In the genomic region with DNA sequence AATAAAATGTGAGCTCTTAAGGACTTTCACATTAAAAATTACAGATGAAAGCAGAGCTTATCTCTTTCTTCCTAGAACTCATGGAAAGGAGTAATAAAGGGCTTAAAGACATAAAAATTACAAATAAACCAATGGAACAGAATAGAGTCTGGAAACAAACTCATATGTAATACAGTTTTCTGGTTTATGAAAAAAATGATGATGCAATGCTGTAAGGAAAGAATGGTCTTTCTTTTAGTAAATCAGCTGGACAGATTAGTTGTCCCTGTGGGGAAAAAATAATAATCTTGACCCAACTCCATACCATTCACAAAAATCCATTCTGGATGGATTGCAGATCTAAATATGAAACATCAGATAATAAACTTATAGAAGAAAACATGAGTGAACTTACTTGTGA, we compare ENCODE assay signal across 11 cellular contexts.
"Had no signal": no experiment of that assay in that cellular context is flagged by ENCODE, and none has a peak within 500 bp of the region (broad histone marks: within the 10 kb centered on the region; RNA-seq: fewer than 3 reads in every experiment).

No MANE protein-coding gene starts in this region.

- H3K9me3 ChIP-seq: HAP-1 had no signal

- H2AFZ ChIP-seq: GM23248, GM23338 had no signal

- H3K4me2 ChIP-seq: GM23338 had no signal

- H3K4me3 ChIP-seq: GM23248, GM23338, HAP-1 had no signal

- FAIRE-seq: H1, H54 had no signal

- DNase-seq: GM23248, GOT3, H7, H9, HCEC 1CT, HFFc6 had no signal

- H3K27ac ChIP-seq: GM23248 had no signal

- H3K9ac ChIP-seq: GM23248 had no signal

- ATAC-seq: GM23338, HCT116 had no signal
